ENCODE assay signal across 8 cellular contexts in genomic region chr7:11427686-11428273, GRCh38.
A peak's percentile ranks its signal among the peaks of the same experiment; 100 is the strongest.
DNase-seq lines count a peak whose midpoint lies in the region; ATAC-seq, FAIRE-seq and TF ChIP-seq lines count a peak whose summit lies in the region.

No MANE protein-coding gene starts in this region.

- H3K4me3 Mint-ChIP-seq in MCF 10A (ENCODE audit: unreplicated experiment) (no peak overlapping the region), immature natural killer cell (no peak overlapping the region)

- H3K27ac Mint-ChIP-seq in MCF 10A (ENCODE audit: low read depth, unreplicated experiment) (no peak overlapping the region), immature natural killer cell (no peak overlapping the region)

- H3K4me1 ChIP-seq in left lung: no peaks in the 10 kb centered on the region

- no peaks in the 10 kb centered on the region for H3K27me3 ChIP-seq in left lung

- H3K9me3 Mint-ChIP-seq in MCF 10A (ENCODE audit: unreplicated experiment): no peaks in the 10 kb centered on the region
- peaks cover 0 to 5% (median 0%) of the 10 kb centered on the region in 6 donors for H3K9me3 Mint-ChIP-seq in immature natural killer cell

- no peaks in the 10 kb centered on the region for H3K27me3 Mint-ChIP-seq in MCF 10A (ENCODE audit: insufficient read depth, unreplicated experiment)
- peaks cover 0 to 2% (median 0%) of the 10 kb centered on the region in 3 donors for H3K27me3 Mint-ChIP-seq in immature natural killer cell (ENCODE audit: low read depth in 3 of 3)

- peak; percentile 52 for TF ChIP-seq CTCF in GM12872 (IDR thresholded peaks at IDR 0.05; ENCODE audit: insufficient read depth, low read depth, low read length)
- peak; percentile 59 for TF ChIP-seq CTCF in MCF 10A (IDR thresholded peaks at IDR 0.05; ENCODE audit: unreplicated experiment)
- peak; percentile 60 to 69 for TF ChIP-seq CTCF in left lung (IDR thresholded peaks at IDR 0.05)
- no peak for TF ChIP-seq CTCF in lower leg skin (IDR thresholded peaks at IDR 0.05)

- POLR2A ChIA-PET in MCF 10A (lab: Yijun Ruan, JAX): interaction anchor here (1.3 kb wide), 1 partner anchor 406 kb away, joined by 5 read pairs; no protein-coding TSS in a partner anchor

- FAIRE-seq in A204.1 (lab: Jason Lieb, UNC): peak; percentile 96

- ATAC-seq in HG03280 (IDR thresholded peaks at IDR 0.05; ENCODE audit: unreplicated experiment) (peak; percentile 67), left lung (peak; percentile 79)

- intact Hi-C loops in MCF 10A (cut with micrococcal nuclease) (loop anchor here (1.0 to 5.0 kb wide), 5 partner anchors 130 to 1070 kb away; no protein-coding TSS in a partner anchor), left lung (cut with DNase I) (no loop called here), lower leg skin (cut with DNase I; ENCODE audit: low total_unique reads) (no loop called here)

- H3K36me3 ChIP-seq in left lung: no peaks in the 10 kb centered on the region

- no peak overlapping the region for H3K27ac ChIP-seq in left lung

- 0% methylated on average over 1 of the region's 1 CpG for WGBS in lower leg skin, 2 donors

- CTCF ChIA-PET in MCF 10A (lab: Yijun Ruan, JAX): interaction anchor here (0.7 to 1.3 kb wide), 3 partner anchors 11 to 895 kb away, joined by 3 to 4 read pairs (median 3); no protein-coding TSS in a partner anchor

- no peak overlapping the region for H3K4me3 ChIP-seq in left lung
- H3K4me3 ChIP-seq in lower leg skin (ENCODE audit: low read depth, poor library complexity, severe bottlenecking): no peak overlapping the region

- DNase-seq in NCI-H446 treated with DMSO at 0.1 percent for 48 hours (lab: John Stamatoyannopoulos, UW): peak; percentile 58
- DNase-seq in MCF 10A (ENCODE audit: unreplicated experiment): peak; percentile 67
- no peak for DNase-seq in left lung
- no peak for DNase-seq in immature natural killer cell
- no peak for DNase-seq in lower leg skin (ENCODE audit: low spot score in 2 of 2)

- H3K9me3 ChIP-seq in left lung: no peaks in the 10 kb centered on the region

- BruUV-seq in MCF 10A (replicated peaks; lab: Mats Ljungman, UMichigan): no TSS peak

- TF ChIP-seq POLR2A in lower leg skin (IDR thresholded peaks at IDR 0.05): no peak

- H3K36me3 Mint-ChIP-seq in MCF 10A (ENCODE audit: insufficient read depth, unreplicated experiment) (peaks cover 7% of the 10 kb centered on the region), immature natural killer cell (no peaks in the 10 kb centered on the region)

- H3K4me1 Mint-ChIP-seq in MCF 10A (ENCODE audit: insufficient read depth, unreplicated experiment): no peaks in the 10 kb centered on the region
- H3K4me1 Mint-ChIP-seq in immature natural killer cell: no peaks in the 10 kb centered on the region

Comparison
In these comparisons a context has a peak if more than half of its experiments do, and no peak if none do; other contexts are left out.
1. CTCF ChIP-seq: peak in GM12872 (single experiment), MCF 10A (single experiment) and left lung (2 of 2); none in lower leg skin (0 of 3).
2. DNase-seq: peak in NCI-H446 treated with DMSO at 0.1 percent for 48 hours (single experiment) and MCF 10A (single experiment); none in left lung (0 of 2), immature natural killer cell (0 of 3) and lower leg skin (0 of 2).